14 cellular contexts compared by ENCODE assay signal in the genomic region with DNA sequence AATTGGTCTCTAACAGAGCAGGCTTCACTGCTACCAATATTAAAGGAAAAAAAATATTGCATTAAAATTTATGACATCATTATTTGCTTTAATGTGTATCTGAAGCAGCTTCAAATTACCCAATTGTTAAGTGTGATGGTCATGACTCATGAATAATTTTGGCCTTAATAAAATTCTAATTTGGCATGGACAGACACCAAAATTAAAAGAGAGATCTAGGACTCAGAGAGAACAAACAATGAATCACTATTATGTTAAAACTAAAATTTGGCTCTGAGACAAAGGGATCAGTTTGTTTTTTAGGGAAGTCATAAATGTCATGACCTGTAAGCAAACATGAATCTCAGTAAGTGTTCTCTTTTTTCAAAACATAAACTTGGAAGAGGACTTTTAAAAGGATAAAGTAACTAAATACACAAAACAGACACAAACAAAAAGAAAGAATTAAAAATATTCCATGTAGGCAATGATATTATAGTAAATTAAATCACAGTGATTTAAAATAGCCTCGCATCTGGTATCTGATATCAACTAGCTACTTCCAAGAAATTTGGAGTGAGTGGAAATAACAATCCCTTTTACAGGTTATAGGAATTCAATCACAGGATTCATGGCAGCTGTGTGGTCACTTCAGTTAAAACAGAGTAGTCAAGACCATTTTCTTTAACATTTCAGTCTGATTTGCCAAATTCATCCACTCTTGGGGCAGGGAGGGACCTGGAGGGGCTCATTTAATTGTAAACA. TPM values are rescaled to one million over a fixed set of nuclear protein-coding genes. Genes with fewer than 3 reads are reported as not detected.
A peak's percentile ranks its signal among the peaks of the same experiment; 100 is the strongest.
DNase-seq lines count a peak whose midpoint lies in the region; ATAC-seq and TF ChIP-seq lines count a peak whose summit lies in the region.
"Had no signal": no experiment of that assay in that cellular context is flagged by ENCODE, and none has a peak within 500 bp of the region (broad histone marks: within the 10 kb centered on the region; RNA-seq: fewer than 3 reads in every experiment).

No MANE protein-coding gene starts in this region.

- H3K4me1 Mint-ChIP-seq in progenitor cell of endocrine pancreas (ENCODE audit: low read depth) (peaks cover 13% of the 10 kb centered on the region), nephron progenitor cell (peaks cover 32% of the 10 kb centered on the region), endothelial cell (ENCODE audit: unreplicated experiment) (peaks cover 3% of the 10 kb centered on the region)
- H3K4me1 Mint-ChIP-seq: CD4-positive, CD25-positive, alpha-beta regulatory T cell; naive B cell had no signal

- H3K4me1 ChIP-seq in RWPE2 (ENCODE audit: insufficient read depth, poor library complexity, severe bottlenecking) (peaks cover 85% of the 10 kb centered on the region), esophagus muscularis mucosa (peaks cover 6 to 48% (median 18%) of the 10 kb centered on the region in 4 donors)

- DNase-seq in HCEC 1CT (peak; percentile 46), RWPE2 (ENCODE audit: low spot score) (no peak), esophagus muscularis mucosa (ENCODE audit: extremely low spot score) (no peak), progenitor cell of endocrine pancreas (ENCODE audit: low spot score, unreplicated experiment) (no peak), nephron progenitor cell (no peak), endothelial cell (ENCODE audit: low spot score) (no peak)
- DNase-seq in activated CD8-positive, alpha-beta memory T cell treated with anti-CD3 and anti-CD28 coated beads for 24 hours: no peak
- DNase-seq in NK-92 treated with Interleukin-12 subunit alpha and Interleukin-12 subunit beta, amount 100 ng/mL, for 24 hours (lab: John Stamatoyannopoulos, UW): no peak
- DNase-seq: CD4-positive, CD25-positive, alpha-beta regulatory T cell; MV-4-11; naive B cell; SIG-M5 had no signal

- TF ChIP-seq EP300 in esophagus muscularis mucosa (IDR thresholded peaks at IDR 0.05): no peak

- H3K4me3 Mint-ChIP-seq in progenitor cell of endocrine pancreas (ENCODE audit: low read depth) (no peak overlapping the region), nephron progenitor cell (no peak overlapping the region), endothelial cell (ENCODE audit: unreplicated experiment) (no peak overlapping the region)
- H3K4me3 Mint-ChIP-seq: CD4-positive, CD25-positive, alpha-beta regulatory T cell; naive B cell had no signal

- H3K36me3 Mint-ChIP-seq in progenitor cell of endocrine pancreas (ENCODE audit: insufficient read depth) (no peaks in the 10 kb centered on the region), nephron progenitor cell (ENCODE audit: low read depth) (no peaks in the 10 kb centered on the region), endothelial cell (ENCODE audit: low read depth, unreplicated experiment) (no peaks in the 10 kb centered on the region)
- H3K36me3 Mint-ChIP-seq: CD4-positive, CD25-positive, alpha-beta regulatory T cell; naive B cell had no signal

- peak; percentile 46 for ATAC-seq in RWPE2 (ENCODE audit: low read depth)
- ATAC-seq: sciatic nerve had no signal

- H3K4me3 ChIP-seq in RWPE2 (ENCODE audit: severe bottlenecking) (no peak overlapping the region), esophagus muscularis mucosa (no peak overlapping the region)

- peak overlapping the region; percentile 69 for H3K27ac ChIP-seq in RWPE2 (ENCODE audit: poor library complexity, severe bottlenecking)
- peak overlapping the region; percentile 32 to 68 (median 59) for H3K27ac ChIP-seq in esophagus muscularis mucosa (replicated peaks in 1 of 4)
- H3K27ac ChIP-seq: WERI-Rb-1 had no signal

- WGBS in esophagus muscularis mucosa: 57% methylated on average over 1 of the region's 1 CpG

- H3K27me3 ChIP-seq in RWPE2 (ENCODE audit: insufficient read depth, poor library complexity, severe bottlenecking): no peaks in the 10 kb centered on the region
- H3K27me3 ChIP-seq in esophagus muscularis mucosa: no peaks in the 10 kb centered on the region

- no peaks in the 10 kb centered on the region for H3K27me3 Mint-ChIP-seq in progenitor cell of endocrine pancreas
- H3K27me3 Mint-ChIP-seq in nephron progenitor cell (ENCODE audit: low read depth, poor library complexity): peaks cover 2% of the 10 kb centered on the region
- no peaks in the 10 kb centered on the region for H3K27me3 Mint-ChIP-seq in endothelial cell (ENCODE audit: unreplicated experiment)

- no peaks in the 10 kb centered on the region for H3K9me3 ChIP-seq in RWPE2 (ENCODE audit: severe bottlenecking)
- H3K9me3 ChIP-seq in esophagus muscularis mucosa: no peaks in the 10 kb centered on the region

- H3K27ac Mint-ChIP-seq in progenitor cell of endocrine pancreas (peak overlapping the region; percentile 22), nephron progenitor cell (no peak overlapping the region), endothelial cell (ENCODE audit: unreplicated experiment) (no peak overlapping the region)
- H3K27ac Mint-ChIP-seq: CD4-positive, CD25-positive, alpha-beta regulatory T cell; naive B cell had no signal

- H3K36me3 ChIP-seq in RWPE2 (ENCODE audit: low read depth): peaks cover 35% of the 10 kb centered on the region
- no peaks in the 10 kb centered on the region for H3K36me3 ChIP-seq in esophagus muscularis mucosa
- H3K36me3 ChIP-seq: WERI-Rb-1 had no signal

- no peak for TF ChIP-seq CTCF in RWPE2 (IDR thresholded peaks at IDR 0.05; ENCODE audit: poor library complexity, severe bottlenecking)
- no peak for TF ChIP-seq CTCF in esophagus muscularis mucosa (IDR thresholded peaks at IDR 0.05)
- TF ChIP-seq CTCF in progenitor cell of endocrine pancreas (IDR thresholded peaks at IDR 0.05; ENCODE audit: unreplicated experiment): no peak
- no peak for TF ChIP-seq CTCF in nephron progenitor cell (IDR thresholded peaks at IDR 0.05)
- TF ChIP-seq CTCF in endothelial cell (IDR thresholded peaks at IDR 0.05; ENCODE audit: unreplicated experiment): no peak

- TF ChIP-seq POLR2A in esophagus muscularis mucosa (IDR thresholded peaks at IDR 0.05; ENCODE audit: low read depth): no peak

- intact Hi-C loops in esophagus muscularis mucosa (cut with DNase I): no loop called here

- no peaks in the 10 kb centered on the region for H3K9me3 Mint-ChIP-seq in progenitor cell of endocrine pancreas (ENCODE audit: low read depth)
- no peaks in the 10 kb centered on the region for H3K9me3 Mint-ChIP-seq in nephron progenitor cell
- no peaks in the 10 kb centered on the region for H3K9me3 Mint-ChIP-seq in endothelial cell (ENCODE audit: unreplicated experiment)
- H3K9me3 Mint-ChIP-seq: CD4-positive, CD25-positive, alpha-beta regulatory T cell; naive B cell had no signal

RNA-seq across cellular contexts. Expression of a gene that starts 11.6 kb away (rescaled TPM):
- 10 to 100 TPM in 1 of 4 donors, 1 to 10 TPM in 3; 4.2 to 10.3 (median 6.9) TPM for total RNA-seq in esophagus muscularis mucosa
- 0.38 and 0.67 TPM in 2 replicates for total RNA-seq in progenitor cell of endocrine pancreas
- 0.92 TPM for total RNA-seq in endothelial cell (ENCODE audit: unreplicated experiment)
- total RNA-seq: CD4-positive, CD25-positive, alpha-beta regulatory T cell had no signal
